ENCODE assay signal across 15 cellular contexts in the genomic region with DNA sequence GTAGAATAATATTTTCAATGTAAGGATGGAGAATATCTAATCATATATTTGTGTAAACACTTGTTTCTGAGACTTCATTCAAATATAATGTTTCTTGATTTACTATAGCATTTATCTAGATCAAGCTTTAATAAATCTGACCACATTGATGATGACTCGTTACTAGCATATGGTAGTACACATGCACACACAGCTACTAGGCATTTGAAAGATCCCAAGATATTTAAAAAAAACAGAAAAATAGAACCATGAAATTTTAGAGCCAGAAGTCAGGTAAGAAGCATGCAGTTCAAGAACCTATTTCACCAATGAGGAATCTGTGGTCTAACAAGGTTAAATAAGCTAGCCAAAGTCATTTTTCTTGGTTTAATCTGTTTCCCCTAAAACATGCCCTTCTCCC. TPM values are rescaled to one million over a fixed set of nuclear protein-coding genes. Genes with fewer than 3 reads are reported as not detected.
DNase-seq lines count a peak whose midpoint lies in the region; TF ChIP-seq lines count a peak whose summit lies in the region.
"Had no signal": no experiment of that assay in that cellular context is flagged by ENCODE, and none has a peak within 500 bp of the region (broad histone marks: within the 10 kb centered on the region; RNA-seq: fewer than 3 reads in every experiment).

No MANE protein-coding gene starts in this region.

- H3K4me1 ChIP-seq in ACC112 (ENCODE audit: control insufficient read depth, insufficient read depth, low read length, unreplicated experiment) = peaks cover 13% of the 10 kb centered on the region
- peaks cover 0 to 28% (median 6%) of the 10 kb centered on the region in 3 donors for H3K4me1 ChIP-seq in esophagus squamous epithelium
- peaks cover 17% of the 10 kb centered on the region for H3K4me1 ChIP-seq in osteoblast (ENCODE audit: insufficient read depth, low read length)
- peaks cover 8% of the 10 kb centered on the region; the same call in 1 of the 2 replicates for H3K4me1 ChIP-seq in Caco-2

- H3K36me3 Mint-ChIP-seq in Caco-2 (ENCODE audit: insufficient read depth, unreplicated experiment) = no peaks in the 10 kb centered on the region
- no peaks in the 10 kb centered on the region for H3K36me3 Mint-ChIP-seq in T-helper 2 cell treated with Interferon-gamma antibody and Interleukin-4, amounts not matched to agents 5 μg/mL and 100 μg/mL, for 36 hours (ENCODE audit: low read depth)

- TF ChIP-seq CTCF in esophagus squamous epithelium (IDR thresholded peaks at IDR 0.05) (no peak), osteoblast (IDR thresholded peaks at IDR 0.05; ENCODE audit: extremely low read depth, low read depth, low read length) (no peak), Caco-2 (IDR thresholded peaks at IDR 0.05; ENCODE audit: insufficient read depth in 1 of 2, low read depth in 1 of 2, low read length in 1 of 2, severe bottlenecking in 1 of 2, unreplicated experiment in 1 of 2) (no peak)

- POLR2A ChIA-PET in Caco-2 (lab: Charles Lee) = no interaction called here

- H3K9me3 ChIP-seq in esophagus squamous epithelium = no peaks in the 10 kb centered on the region
- H3K9me3 ChIP-seq in osteoblast (ENCODE audit: low read depth, low read length) = no peaks in the 10 kb centered on the region
- H3K9me3 ChIP-seq in Caco-2 = no peaks in the 10 kb centered on the region
- H3K9me3 ChIP-seq: BLaER1 treated with 17β-estradiol and CSF1 and Interleukin-3, amounts not matched to agents 10 nM and 100 nM had no signal

- H3K27ac ChIP-seq in ACC112 (ENCODE audit: low read depth, low read length) = no peak overlapping the region
- peak overlapping the region; percentile 7 to 83 (median 81) for H3K27ac ChIP-seq in esophagus squamous epithelium
- peak overlapping the region; percentile 94 for H3K27ac ChIP-seq in osteoblast (ENCODE audit: low read depth, low read length)
- H3K27ac ChIP-seq: BLaER1 treated with 17β-estradiol and CSF1 and Interleukin-3, amounts not matched to agents 10 nM and 100 nM had no signal

- peaks cover 8% of the 10 kb centered on the region for H3K4me1 Mint-ChIP-seq in Caco-2 (ENCODE audit: low read depth, unreplicated experiment)
- no peaks in the 10 kb centered on the region for H3K4me1 Mint-ChIP-seq in T-helper 2 cell treated with Interferon-gamma antibody and Interleukin-4, amounts not matched to agents 5 μg/mL and 100 μg/mL, for 36 hours (ENCODE audit: low read depth)
- H3K4me1 Mint-ChIP-seq: activated naive CD8-positive, alpha-beta T cell treated with anti-CD3 and anti-CD28 coated beads for 36 hours had no signal

- H3K4me3 ChIP-seq in ACC112 (ENCODE audit: low read depth, low read length) = 0 out of 2 replicates have a peak overlapping the region, but pooled peaks have one; percentile 11
- H3K4me3 ChIP-seq in esophagus squamous epithelium = no peak overlapping the region
- H3K4me3 ChIP-seq in osteoblast (ENCODE audit: insufficient read depth, low read length) = peak overlapping the region; percentile 62
- H3K4me3 ChIP-seq in Caco-2 (ENCODE audit: low read depth, low read length) = no peak overlapping the region
- H3K4me3 ChIP-seq: BLaER1 treated with 17β-estradiol and CSF1 and Interleukin-3, amounts not matched to agents 10 nM and 100 nM had no signal

- H3K36me3 ChIP-seq in ACC112 (ENCODE audit: insufficient read depth, low read length) (no peaks in the 10 kb centered on the region), esophagus squamous epithelium (peaks cover 0 to 9% (median 0%) of the 10 kb centered on the region in 3 donors), osteoblast (ENCODE audit: insufficient read depth, low read length) (no peaks in the 10 kb centered on the region), Caco-2 (ENCODE audit: control insufficient read depth, insufficient read depth, low read length) (no peaks in the 10 kb centered on the region)

- intact Hi-C loops in esophagus squamous epithelium (cut with DNase I) = no loop called here
- intact Hi-C loops in Caco-2 (cut with micrococcal nuclease; ENCODE audit: unreplicated experiment) = no loop called here

- no TSS peak for BruUV-seq in Caco-2 (replicated peaks; lab: Mats Ljungman, UMichigan)

- DNase-seq in LHCN-M2 (ENCODE audit: low read depth) (peak; percentile 63), esophagus squamous epithelium (lab: John Stamatoyannopoulos, UW) (no peak), osteoblast (ENCODE audit: insufficient read length, low spot score, missing footprints) (no peak), Caco-2 (no peak), NCI-H1417 (lab: John Stamatoyannopoulos, UW) (no peak)
- no peak for DNase-seq in T-helper 2 cell treated with Interferon-gamma antibody and Interleukin-4, amounts not matched to agents 5 μg/mL and 100 μg/mL, for 36 hours (ENCODE audit: low spot score)
- DNase-seq in stimulated activated CD4-positive, alpha-beta T cell treated with anti-CD3 and anti-CD28 coated beads, Interleukin-4, amount 100 ng/mL, for 24 hours = no peak
- DNase-seq: activated CD8-positive, alpha-beta T cell treated with anti-CD3 and anti-CD28 coated beads, Interleukin-2, amount 10 ng/mL, durations not matched to agents 7 days and 5 days; activated naive CD8-positive, alpha-beta T cell treated with anti-CD3 and anti-CD28 coated beads for 36 hours; mesendoderm; NCI-H187 treated with DMSO at 0.1 percent for 48 hours; NK-92 treated with Interleukin-12 subunit alpha and Interleukin-12 subunit beta, amount 100 ng/mL, for 24 hours had no signal

- no peak overlapping the region for H3K27ac Mint-ChIP-seq in Caco-2 (ENCODE audit: unreplicated experiment)
- H3K27ac Mint-ChIP-seq in T-helper 2 cell treated with Interferon-gamma antibody and Interleukin-4, amounts not matched to agents 5 μg/mL and 100 μg/mL, for 36 hours = no peak overlapping the region
- H3K27ac Mint-ChIP-seq: activated CD8-positive, alpha-beta T cell treated with anti-CD3 and anti-CD28 coated beads, Interleukin-2, amount 10 ng/mL, durations not matched to agents 7 days and 5 days; activated naive CD8-positive, alpha-beta T cell treated with anti-CD3 and anti-CD28 coated beads for 36 hours; T-helper 1 cell treated with Interleukin-12 subunit alpha and Interleukin-12 subunit beta and Interleukin-4 antibody, amounts not matched to agents 30 μg/mL and 1 μg/mL, for 36 hours had no signal

- TF ChIP-seq POLR2A in esophagus squamous epithelium (IDR thresholded peaks at IDR 0.05) = no peak

- H3K79me2 ChIP-seq in ACC112 (ENCODE audit: control insufficient read depth, insufficient read depth, low read length, unreplicated experiment) (no peaks in the 10 kb centered on the region), osteoblast (ENCODE audit: insufficient read depth, low read length) (peaks cover 2% of the 10 kb centered on the region)

- H3K9me3 Mint-ChIP-seq in Caco-2 (ENCODE audit: unreplicated experiment) = no peaks in the 10 kb centered on the region
- H3K9me3 Mint-ChIP-seq in T-helper 2 cell treated with Interferon-gamma antibody and Interleukin-4, amounts not matched to agents 5 μg/mL and 100 μg/mL, for 36 hours = no peaks in the 10 kb centered on the region
- H3K9me3 Mint-ChIP-seq: activated naive CD8-positive, alpha-beta T cell treated with anti-CD3 and anti-CD28 coated beads for 36 hours; T-helper 1 cell treated with Interleukin-12 subunit alpha and Interleukin-12 subunit beta and Interleukin-4 antibody, amounts not matched to agents 30 μg/mL and 1 μg/mL, for 36 hours had no signal

- CTCF ChIA-PET in Caco-2 (lab: Charles Lee) = no interaction called here

- H3K27me3 Mint-ChIP-seq in Caco-2 (ENCODE audit: insufficient read depth, unreplicated experiment) = no peaks in the 10 kb centered on the region
- no peaks in the 10 kb centered on the region for H3K27me3 Mint-ChIP-seq in T-helper 2 cell treated with Interferon-gamma antibody and Interleukin-4, amounts not matched to agents 5 μg/mL and 100 μg/mL, for 36 hours (ENCODE audit: low read depth)
- H3K27me3 Mint-ChIP-seq: activated naive CD8-positive, alpha-beta T cell treated with anti-CD3 and anti-CD28 coated beads for 36 hours had no signal

- no peaks in the 10 kb centered on the region for H4K20me1 ChIP-seq in osteoblast (ENCODE audit: insufficient read depth, low read length)

- no peak overlapping the region for H3K4me3 Mint-ChIP-seq in Caco-2 (ENCODE audit: unreplicated experiment)
- H3K4me3 Mint-ChIP-seq in T-helper 2 cell treated with Interferon-gamma antibody and Interleukin-4, amounts not matched to agents 5 μg/mL and 100 μg/mL, for 36 hours = no peak overlapping the region
- H3K4me3 Mint-ChIP-seq: activated CD8-positive, alpha-beta T cell treated with anti-CD3 and anti-CD28 coated beads, Interleukin-2, amount 10 ng/mL, durations not matched to agents 7 days and 5 days; activated naive CD8-positive, alpha-beta T cell treated with anti-CD3 and anti-CD28 coated beads for 36 hours; T-helper 1 cell treated with Interleukin-12 subunit alpha and Interleukin-12 subunit beta and Interleukin-4 antibody, amounts not matched to agents 30 μg/mL and 1 μg/mL, for 36 hours had no signal

- H3K27me3 ChIP-seq in ACC112 (ENCODE audit: insufficient read depth, low read length) (no peaks in the 10 kb centered on the region), esophagus squamous epithelium (no peaks in the 10 kb centered on the region), osteoblast (ENCODE audit: insufficient read depth, low read length) (no peaks in the 10 kb centered on the region), Caco-2 (replicated peaks; ENCODE audit: control insufficient read depth, insufficient read depth, low read length) (no peaks in the 10 kb centered on the region)
- H3K27me3 ChIP-seq: BLaER1 treated with 17β-estradiol and CSF1 and Interleukin-3, amounts not matched to agents 10 nM and 100 nM had no signal

- WGBS in esophagus squamous epithelium, 2 donors = 68 to 81% methylated on average over 1 of the region's 1 CpG

- H2AFZ ChIP-seq in ACC112 (ENCODE audit: low read length, unreplicated experiment) (no peak overlapping the region), osteoblast (ENCODE audit: low read length) (no peak overlapping the region)

- peak overlapping the region; percentile 91 for H3K4me2 ChIP-seq in osteoblast (ENCODE audit: insufficient read depth, low read length)
- H3K4me2 ChIP-seq: BLaER1 treated with 17β-estradiol and CSF1 and Interleukin-3, amounts not matched to agents 10 nM and 100 nM had no signal

RNA-seq across cellular contexts. Expression of gene DCP1B, which starts 32.0 kb away (rescaled TPM):
- 17.2 and 20.8 TPM in 2 replicates for total RNA-seq in LHCN-M2 (2014; rRNA removed)
- polyA plus RNA-seq in LHCN-M2 (2012) = 9.0 TPM
- total RNA-seq in esophagus squamous epithelium = 10 to 100 TPM in 2 of 4 donors, 1 to 10 TPM in 2; 4.0 to 15.5 (median 10.8) TPM
- total RNA-seq in osteoblast = 13.0 and 15.3 TPM in 2 replicates
- total RNA-seq in Caco-2 (2022) = 8.2 and 8.9 TPM in 2 replicates

RNA-seq across cellular contexts. Expression of gene CACNA2D4, which starts 53.8 kb away (rescaled TPM):
- total RNA-seq in LHCN-M2 (2014; rRNA removed) (not detected in 2 replicates), esophagus squamous epithelium (1 to 10 TPM in 2 of 4 donors, under 1 TPM in 2; 0.27 to 3.1 (median 0.92) TPM), osteoblast (0.72 and 0.88 TPM in 2 replicates), Caco-2 (2022) (2.0 and 2.2 TPM in 2 replicates)
- polyA plus RNA-seq in LHCN-M2 (2012) = not detected

Comparison
In these comparisons a context has a peak if more than half of its experiments do, and no peak if none do; other contexts are left out.
1. H3K4me3 ChIP-seq: peak in ACC112 (single experiment) and osteoblast (single experiment); none in esophagus squamous epithelium (0 of 4) and Caco-2 (single experiment).